Comparison of ENCODE assay signal across 9 cellular contexts in genomic region chr1:162538815-162539431, GRCh38. TPM values are rescaled to one million over a fixed set of nuclear protein-coding genes. Genes with fewer than 3 reads are reported as not detected.
DNase-seq lines count a peak whose midpoint lies in the region; ATAC-seq, FAIRE-seq and TF ChIP-seq lines count a peak whose summit lies in the region.
"Had no signal": no experiment of that assay in that cellular context is flagged by ENCODE, and none has a peak within 500 bp of the region (broad histone marks: within the 10 kb centered on the region; RNA-seq: fewer than 3 reads in every experiment).

No MANE protein-coding gene starts in this region.

- H3K9ac ChIP-seq in H9 (ENCODE audit: extremely low read depth, insufficient read length, low read length): no peak overlapping the region

- peaks cover 0 to 4% (median 0%) of the 10 kb centered on the region in 3 experiments; a peak in 2 of 7 replicates for H3K36me3 Mint-ChIP-seq in H9 (ENCODE audit: insufficient read depth in 1 of 3, low read depth in 3 of 3)

- no peak overlapping the region for H2BK20ac ChIP-seq in H9 (ENCODE audit: low read depth, low read length, poor library complexity, severe bottlenecking)

- H3K27me3 ChIP-seq in PC-9 (ENCODE audit: insufficient read depth, low read depth) (no peaks in the 10 kb centered on the region), bronchial epithelial cell (ENCODE audit: control insufficient read depth, insufficient read depth, low read length) (no peaks in the 10 kb centered on the region), H9 (ENCODE audit: insufficient read depth, low read length) (no peaks in the 10 kb centered on the region)

- H3F3A ChIP-seq in PC-9 (ENCODE audit: insufficient read depth, low read depth): peaks cover 22% of the 10 kb centered on the region

- H2BK15ac ChIP-seq in H9 (ENCODE audit: low read depth, low read length): no peak overlapping the region

- H2BK5ac ChIP-seq in H9 (ENCODE audit: insufficient read length, low read length): no peak overlapping the region

- H2AFZ ChIP-seq in PC-9 (peak overlapping the region; percentile 26; the same call in 1 of the 2 replicates), H9 (ENCODE audit: low read length) (no peak overlapping the region)

- no peak overlapping the region for H2BK120ac ChIP-seq in H9 (ENCODE audit: low read depth, low read length, poor library complexity, severe bottlenecking)

- peaks cover 0 to 6% of the 10 kb centered on the region in 2 experiments; a peak in 4 of 5 replicates for H3K9me3 Mint-ChIP-seq in H9

- peaks cover 28% of the 10 kb centered on the region for H3K4me1 ChIP-seq in PC-9 (replicated peaks; ENCODE audit: insufficient read depth)
- no peaks in the 10 kb centered on the region for H3K4me1 ChIP-seq in H9 (ENCODE audit: insufficient read depth, low read length)

- H3K79me2 ChIP-seq in PC-9 (ENCODE audit: low read depth) (no peaks in the 10 kb centered on the region), H9 (ENCODE audit: insufficient read depth, low read length) (no peaks in the 10 kb centered on the region)

- no CpG with 5 or more reads among the region's 1 CpG for WGBS in H9 (ENCODE audit: extremely low coverage, insufficient read length, low lambda C conversion rate)

- H3K23ac ChIP-seq in H9 (ENCODE audit: insufficient read length, low read depth, low read length): no peak overlapping the region

- BruUV-seq in PC-9 (replicated peaks; lab: Mats Ljungman, UMichigan): no TSS peak

- no peak overlapping the region for H3T11ph ChIP-seq in H9 (ENCODE audit: low read length)

- no peak overlapping the region for H2AK5ac ChIP-seq in H9 (ENCODE audit: insufficient read length, low read length)

- H2BK12ac ChIP-seq in H9 (ENCODE audit: insufficient read length, low read depth, low read length): no peak overlapping the region

- H3K27ac Mint-ChIP-seq in H9: no peak overlapping the region

- H3K4me1 Mint-ChIP-seq in H9: no peaks in the 10 kb centered on the region

- H3K4me3 Mint-ChIP-seq in H9: no peak overlapping the region

- no peaks in the 10 kb centered on the region for H3K36me3 ChIP-seq in PC-9 (ENCODE audit: low read depth)
- H3K36me3 ChIP-seq in bronchial epithelial cell (ENCODE audit: control insufficient read depth, insufficient read depth, low read length): no peaks in the 10 kb centered on the region

- H4K5ac ChIP-seq in H9 (ENCODE audit: insufficient read length, low read depth, low read length): no peak overlapping the region

- peaks cover 8% of the 10 kb centered on the region for H3K9me3 ChIP-seq in PC-9 (ENCODE audit: insufficient read depth, low read depth)
- no peaks in the 10 kb centered on the region for H3K9me3 ChIP-seq in H9 (ENCODE audit: control insufficient read depth, low read depth, low read length)

- H3K79me1 ChIP-seq in H9 (ENCODE audit: insufficient read depth, low read depth, low read length, poor library complexity, severe bottlenecking): no peaks in the 10 kb centered on the region

- no peak for FAIRE-seq in bronchial epithelial cell (lab: Jason Lieb, UNC)

- DNase-seq in GM04503 (ENCODE audit: low read depth) (peak; percentile 91), PC-9 (peak; percentile 60 to 94), bronchial epithelial cell (ENCODE audit: low read depth) (peak; percentile 98), omental fat pad (ENCODE audit: low spot score) (no peak), H9 (no peak), NCI-H146 treated with DMSO at 0.1 percent for 48 hours (lab: John Stamatoyannopoulos, UW; ENCODE audit: unreplicated experiment) (no peak)
- DNase-seq: NCI-H510A treated with DMSO at 0.1 percent for 48 hours had no signal

- POLR2A ChIA-PET in PC-9 (lab: Charles Lee; ENCODE audit: unreplicated experiment): interaction anchor here (0.5 to 0.7 kb wide), 6 partner anchors 19 to 1876 kb away, joined by 3 to 25 read pairs (median 6); partner anchors contain the start of gene NUF2

- no peak overlapping the region for H3K4me3 ChIP-seq in PC-9
- H3K4me3 ChIP-seq in bronchial epithelial cell (ENCODE audit: low read depth, low read length): no peak overlapping the region

- CTCF ChIA-PET in PC-9 (lab: Charles Lee): no interaction called here

- H3K9me2 ChIP-seq in PC-9 (ENCODE audit: insufficient read depth): no peaks in the 10 kb centered on the region

- H3K27ac ChIP-seq in PC-9 (peak overlapping the region; percentile 98), H9 (ENCODE audit: insufficient read length, low read depth, low read length) (no peak overlapping the region)

- peak; percentile 43 for ATAC-seq in omental fat pad (ENCODE audit: low FRiP score)
- no peak for ATAC-seq in HG03469 (IDR thresholded peaks at IDR 0.05; ENCODE audit: unreplicated experiment)
- no peak for ATAC-seq in GM19395 (IDR thresholded peaks at IDR 0.05; ENCODE audit: unreplicated experiment)

- intact Hi-C loops in PC-9 (cut with micrococcal nuclease; ENCODE audit: unreplicated experiment): loop anchor here (1.0 kb wide), 1 partner anchor 22 kb away; the partner anchor contains the start of gene UAP1

- H3K56ac ChIP-seq in H9 (ENCODE audit: insufficient read length, low read depth, low read length): no peak overlapping the region

- H3K23me2 ChIP-seq in H9 (ENCODE audit: insufficient read length, low read depth, low read length, poor library complexity, severe bottlenecking): no peaks in the 10 kb centered on the region

- H4K20me1 ChIP-seq in PC-9 (ENCODE audit: insufficient read depth) (no peaks in the 10 kb centered on the region), H9 (ENCODE audit: control insufficient read depth, insufficient read depth, insufficient read length) (no peaks in the 10 kb centered on the region)

- H3K27me3 Mint-ChIP-seq in H9 (ENCODE audit: low read depth): no peaks in the 10 kb centered on the region

- H3K18ac ChIP-seq in H9 (ENCODE audit: insufficient read length, low read depth, low read length): no peak overlapping the region

- H3K4ac ChIP-seq in H9 (ENCODE audit: low read depth, low read length): no peak overlapping the region

- no peak overlapping the region for H3K14ac ChIP-seq in H9 (ENCODE audit: insufficient read depth, low read length)

- H4K91ac ChIP-seq in H9 (ENCODE audit: insufficient read length, low read depth, low read length): no peak overlapping the region

- H4K8ac ChIP-seq in H9 (replicated peaks; ENCODE audit: insufficient read length, low read depth, low read length): no peak overlapping the region

- H3K4me2 ChIP-seq in PC-9: peak overlapping the region; percentile 39
- H3K4me2 ChIP-seq in H9 (ENCODE audit: insufficient read depth, insufficient read length, low read length): no peak overlapping the region

- TF ChIP-seq CTCF in PC-9 (conservative IDR thresholded peaks at IDR 0.05) (no peak), bronchial epithelial cell (IDR thresholded peaks at IDR 0.05; ENCODE audit: insufficient read depth, low read length, severe bottlenecking) (no peak), omental fat pad (IDR thresholded peaks at IDR 0.05) (no peak), H9 (conservative IDR thresholded peaks at IDR 0.05) (no peak)

RNA-seq across cellular contexts. Expression of gene UAP1, which starts 22.6 kb away (rescaled TPM):
- total RNA-seq in PC-9 (2021): 33.1 and 39.8 TPM in 2 replicates
- total RNA-seq in bronchial epithelial cell: 109 and 132 TPM in 2 replicates
- total RNA-seq in omental fat pad: 100 to 1,000 TPM; 157 to 485 (median 258) TPM
- 25.8 and 26.9 TPM in 2 replicates for total RNA-seq in H9 (2021)

RNA-seq across cellular contexts. Expression of gene UHMK1, which starts 41.3 kb away (rescaled TPM):
- total RNA-seq in PC-9 (2021): 34.8 and 49.5 TPM in 2 replicates
- 48.7 and 55.8 TPM in 2 replicates for total RNA-seq in bronchial epithelial cell
- total RNA-seq in omental fat pad: 10 to 100 TPM; 56.9 to 83.1 (median 71.5) TPM
- 15.0 and 15.8 TPM in 2 replicates for total RNA-seq in H9 (2021)

Comparison
In these comparisons a context has a peak if more than half of its experiments do, and no peak if none do; other contexts are left out.
1. DNase-seq: peak in GM04503 (single experiment), PC-9 (2 of 2) and bronchial epithelial cell (single experiment); none in omental fat pad (single experiment), H9 (single experiment) and NCI-H146 treated with DMSO at 0.1 percent for 48 hours (single experiment).